Comparison of ENCODE assay signal across 18 cellular contexts in the genomic region with DNA sequence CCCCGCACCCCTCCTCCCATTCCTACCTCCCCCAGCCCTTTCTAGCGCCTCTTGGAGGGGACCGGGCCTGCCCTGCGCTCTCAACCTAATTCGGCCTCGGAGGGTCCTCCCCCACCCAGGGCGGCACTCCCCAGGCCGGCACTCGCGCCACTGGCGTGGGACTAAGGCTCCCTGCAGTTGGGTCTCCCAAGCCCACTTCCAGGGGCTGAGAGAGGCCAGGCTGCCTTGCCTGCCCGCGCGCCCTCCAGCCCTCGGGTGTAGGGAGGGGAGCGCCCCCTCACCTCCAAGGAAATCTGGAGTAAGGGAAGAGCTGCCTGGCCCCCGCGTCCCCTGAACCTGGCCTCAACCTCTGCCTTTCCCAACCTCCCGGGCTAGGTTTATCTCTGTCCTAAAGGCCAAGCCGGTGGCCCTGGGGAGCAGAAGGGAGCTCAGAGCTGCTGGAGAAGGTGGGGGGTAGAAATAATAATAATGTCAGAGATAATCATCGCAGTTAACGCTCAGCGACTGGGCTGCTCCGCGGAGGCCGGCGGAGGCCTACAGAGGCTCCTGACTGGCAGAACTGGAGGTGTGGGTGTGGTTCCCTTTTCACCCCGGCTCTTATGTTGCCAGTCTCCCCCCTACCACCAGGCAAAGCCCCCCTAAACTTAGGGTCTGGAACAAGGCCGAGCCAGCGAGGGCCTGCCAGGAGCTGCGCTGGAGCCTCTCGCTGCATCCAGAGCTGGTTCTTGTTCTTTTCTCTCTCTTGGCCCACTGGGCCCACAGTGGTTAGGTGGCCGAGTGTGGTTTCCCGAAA. TPM values are rescaled to one million over a fixed set of nuclear protein-coding genes. Genes with fewer than 3 reads are reported as not detected.
DNase-seq lines count a peak whose midpoint lies in the region; ATAC-seq and TF ChIP-seq lines count a peak whose summit lies in the region.
"Had no signal": no experiment of that assay in that cellular context is flagged by ENCODE, and none has a peak within 500 bp of the region (broad histone marks: within the 10 kb centered on the region; RNA-seq: fewer than 3 reads in every experiment).

No MANE protein-coding gene starts in this region.

- peaks cover under 1% of the 10 kb centered on the region; the same call in 1 of the 3 replicates for H3K9me3 Mint-ChIP-seq in GM23338
- H3K9me3 Mint-ChIP-seq in effector memory CD8-positive, alpha-beta T cell, result peaks cover 0 to 1% of the 10 kb centered on the region in 2 donors
- H3K9me3 Mint-ChIP-seq in neural progenitor cell, result peaks cover under 1% of the 10 kb centered on the region
- H3K9me3 Mint-ChIP-seq: activated T-helper 1 cell treated with anti-CD3 and anti-CD28 coated beads, Interleukin-12 subunit alpha, Interleukin-12 subunit beta, Interleukin-2, Interleukin-4 antibody, amounts not matched to agents 30 ng/mL and 10 ng/mL and 1 ng/mL, durations not matched to agents 14 hours and 24 hours and 36 hours had no signal

- DNase-seq in GM23338 (ENCODE audit: low spot score) (peak; percentile 68), NCI-H146 treated with DMSO at 0.1 percent for 48 hours (lab: John Stamatoyannopoulos, UW; ENCODE audit: unreplicated experiment) (peak; percentile 48), neural progenitor cell (ENCODE audit: low spot score) (peak; percentile 39), superior temporal gyrus (ENCODE audit: extremely low spot score) (no peak), left lobe of liver (ENCODE audit: low spot score) (no peak)
- DNase-seq in effector memory CD8-positive, alpha-beta T cell, result no peak
- DNase-seq in central memory CD4-positive, alpha-beta T cell, result no peak
- DNase-seq: activated CD4-positive, alpha-beta T cell treated with anti-CD3 and anti-CD28 coated beads for 1 hour; brain microvascular endothelial cell; C1 segment of cervical spinal cord; DMS53; IMR-90; NCI-H1048; stimulated activated CD4-positive, alpha-beta T cell treated with anti-CD3 and anti-CD28 coated beads, Interleukin-4, amount 100 ng/mL, for 1 hour; uterus had no signal

- H3K4me3 ChIP-seq in GM23338, result peak overlapping the region; percentile 54
- H3K4me3 ChIP-seq in neural progenitor cell, result peak overlapping the region; percentile 35
- H3K4me3 ChIP-seq: uterus had no signal

- H2AFZ ChIP-seq in GM23338 (peak overlapping the region; percentile 44), neural progenitor cell (replicated peaks) (no peak overlapping the region)

- TF ChIP-seq CTCF in GM23338 (conservative IDR thresholded peaks at IDR 0.05; ENCODE audit: low read depth in 2 of 2) (no peak), neural progenitor cell (IDR thresholded peaks at IDR 0.05) (peak; percentile 6)

- H3K4me2 ChIP-seq in GM23338, result peak overlapping the region; percentile 74
- peak overlapping the region; percentile 77 for H3K4me2 ChIP-seq in neural progenitor cell

- H3K27me3 Mint-ChIP-seq in GM23338 (ENCODE audit: insufficient read depth, low read depth, poor library complexity) (peaks cover 96% of the 10 kb centered on the region), neural progenitor cell (ENCODE audit: insufficient read depth, low read depth) (peaks cover 30% of the 10 kb centered on the region)
- peaks cover 97 to 100% of the 10 kb centered on the region in 2 donors for H3K27me3 Mint-ChIP-seq in effector memory CD8-positive, alpha-beta T cell

- H3K4me1 ChIP-seq in GM23338 (ENCODE audit: insufficient read depth) (peaks cover 66% of the 10 kb centered on the region), neural progenitor cell (peaks cover 75% of the 10 kb centered on the region)
- H3K4me1 ChIP-seq: uterus had no signal

- no peaks in the 10 kb centered on the region for H3K9me3 ChIP-seq in neural progenitor cell (ENCODE audit: low read depth)
- H3K9me3 ChIP-seq: uterus had no signal

- H3K4me3 Mint-ChIP-seq in GM23338, result peak overlapping the region; percentile 71
- H3K4me3 Mint-ChIP-seq in effector memory CD8-positive, alpha-beta T cell, result peak overlapping the region; percentile 6 to 45
- peak overlapping the region; percentile 98 for H3K4me3 Mint-ChIP-seq in neural progenitor cell
- H3K4me3 Mint-ChIP-seq: activated T-helper 1 cell treated with anti-CD3 and anti-CD28 coated beads, Interleukin-12 subunit alpha, Interleukin-12 subunit beta, Interleukin-2, Interleukin-4 antibody, amounts not matched to agents 30 ng/mL and 10 ng/mL and 1 ng/mL, durations not matched to agents 14 hours and 24 hours and 36 hours had no signal

- peaks cover 98% of the 10 kb centered on the region for H3K27me3 ChIP-seq in GM23338 (ENCODE audit: insufficient read depth)
- H3K27me3 ChIP-seq in neural progenitor cell, result peaks cover 89% of the 10 kb centered on the region
- H3K27me3 ChIP-seq: brain microvascular endothelial cell had no signal

- no peak overlapping the region for H3K9ac ChIP-seq in neural progenitor cell

- peaks cover 4% of the 10 kb centered on the region; the same call in 1 of the 2 replicates for H3K79me2 ChIP-seq in GM23338 (replicated peaks; ENCODE audit: insufficient read depth)
- H3K79me2 ChIP-seq in neural progenitor cell (ENCODE audit: low read depth), result peaks cover 42% of the 10 kb centered on the region

- H4K20me1 ChIP-seq in GM23338 (replicated peaks; ENCODE audit: insufficient read depth) (peaks cover 1% of the 10 kb centered on the region), neural progenitor cell (ENCODE audit: low read depth) (peaks cover 90% of the 10 kb centered on the region)

- H3K27ac Mint-ChIP-seq in GM23338, result no peak overlapping the region
- peak overlapping the region in 1 of 2 donors; percentile 67 for H3K27ac Mint-ChIP-seq in effector memory CD8-positive, alpha-beta T cell
- peak overlapping the region; percentile 60 for H3K27ac Mint-ChIP-seq in neural progenitor cell

- peak; percentile 22 for ATAC-seq in GM23338
- ATAC-seq in effector memory CD8-positive, alpha-beta T cell (replicated peaks), result no peak
- ATAC-seq in left lobe of liver, result no peak

- H3K36me3 ChIP-seq in GM23338 (ENCODE audit: insufficient read depth) (no peaks in the 10 kb centered on the region), neural progenitor cell (peaks cover 10% of the 10 kb centered on the region)
- H3K36me3 ChIP-seq: brain microvascular endothelial cell, uterus had no signal

- H3K27ac ChIP-seq in GM23338 (ENCODE audit: low read depth) (no peak overlapping the region), neural progenitor cell (no peak overlapping the region)
- H3K27ac ChIP-seq: brain microvascular endothelial cell, uterus had no signal

- H3K9me2 ChIP-seq in GM23338 (ENCODE audit: insufficient read depth), result no peaks in the 10 kb centered on the region

- H3K4me1 Mint-ChIP-seq in GM23338 (peaks cover 67% of the 10 kb centered on the region), neural progenitor cell (peaks cover 85% of the 10 kb centered on the region)
- peaks cover 4 to 14% of the 10 kb centered on the region in 2 donors for H3K4me1 Mint-ChIP-seq in effector memory CD8-positive, alpha-beta T cell (ENCODE audit: low read depth in 2 of 2)

- peaks cover 15% of the 10 kb centered on the region for H3K36me3 Mint-ChIP-seq in GM23338 (ENCODE audit: low read depth)
- H3K36me3 Mint-ChIP-seq in effector memory CD8-positive, alpha-beta T cell (ENCODE audit: insufficient read depth), result peaks cover 45% of the 10 kb centered on the region
- peaks cover 18% of the 10 kb centered on the region for H3K36me3 Mint-ChIP-seq in neural progenitor cell

- H3F3A ChIP-seq in GM23338 (replicated peaks; ENCODE audit: low read depth), result peaks cover 28% of the 10 kb centered on the region
- H3F3A ChIP-seq in neural progenitor cell (ENCODE audit: low read depth), result peaks cover 99% of the 10 kb centered on the region

TF ChIP-seq in GM23338, 12 proteins besides CTCF, POLR2A, EP300 and RAD21:
- TF ChIP-seq, protein P1, sequence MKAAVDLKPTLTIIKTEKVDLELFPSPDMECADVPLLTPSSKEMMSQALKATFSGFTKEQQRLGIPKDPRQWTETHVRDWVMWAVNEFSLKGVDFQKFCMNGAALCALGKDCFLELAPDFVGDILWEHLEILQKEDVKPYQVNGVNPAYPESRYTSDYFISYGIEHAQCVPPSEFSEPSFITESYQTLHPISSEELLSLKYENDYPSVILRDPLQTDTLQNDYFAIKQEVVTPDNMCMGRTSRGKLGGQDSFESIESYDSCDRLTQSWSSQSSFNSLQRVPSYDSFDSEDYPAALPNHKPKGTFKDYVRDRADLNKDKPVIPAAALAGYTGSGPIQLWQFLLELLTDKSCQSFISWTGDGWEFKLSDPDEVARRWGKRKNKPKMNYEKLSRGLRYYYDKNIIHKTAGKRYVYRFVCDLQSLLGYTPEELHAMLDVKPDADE (IDR thresholded peaks at IDR 0.05), result no peak
- TF ChIP-seq EZH2 (IDR thresholded peaks at IDR 0.05; ENCODE audit: low read depth, unreplicated experiment), result peak; percentile 21
- TF ChIP-seq POLR2AphosphoS5 (IDR thresholded peaks at IDR 0.05; ENCODE audit: low read depth), result peak; percentile 40

RNA-seq across cellular contexts. Expression of a gene that starts 9.6 kb away (rescaled TPM):
- 76.2 and 87.9 TPM in 2 replicates for total RNA-seq in GM23338 (2014; rRNA removed; shearing (Covaris generic))
- 62.6 and 63.2 TPM in 2 replicates for polyA plus RNA-seq in GM23338 (2016; fragmentation: Nextera tagmentation; extraction: Ambion mirVana)
- total RNA-seq in neural progenitor cell (ENCODE audit: low replicate concordance) (52.4 and 87.3 TPM in 2 replicates), left lobe of liver (0.38 TPM)
- total RNA-seq: IMR-90, kidney epithelial cell, renal cortical epithelial cell, uterus had no signal
- polyA plus RNA-seq: IMR-90 had no signal

RNA-seq across cellular contexts. Expression of a gene that starts 19.6 kb away (rescaled TPM):
- total RNA-seq in GM23338 (2014; rRNA removed; shearing (Covaris generic)), result 28.0 and 32.6 TPM in 2 replicates
- polyA plus RNA-seq in GM23338 (2016; fragmentation: Nextera tagmentation; extraction: Ambion mirVana), result 14.1 and 17.2 TPM in 2 replicates
- 29.0 and 35.7 TPM in 2 replicates for total RNA-seq in neural progenitor cell (ENCODE audit: low replicate concordance)
- not detected for total RNA-seq in left lobe of liver
- total RNA-seq: activated T-helper 1 cell treated with anti-CD3 and anti-CD28 coated beads, Interleukin-12 subunit alpha, Interleukin-12 subunit beta, Interleukin-2, Interleukin-4 antibody, amounts not matched to agents 30 ng/mL and 10 ng/mL and 1 ng/mL, durations not matched to agents 14 hours and 24 hours and 36 hours; IMR-90; kidney epithelial cell; renal cortical epithelial cell; uterus had no signal
- polyA plus RNA-seq: IMR-90 had no signal

Comparison
In these comparisons a context has a peak if more than half of its experiments do, and no peak if none do; other contexts are left out.
1. DNase-seq: peak in GM23338 (single experiment), NCI-H146 treated with DMSO at 0.1 percent for 48 hours (single experiment) and neural progenitor cell (single experiment); none in effector memory CD8-positive, alpha-beta T cell (0 of 3), central memory CD4-positive, alpha-beta T cell (single experiment), superior temporal gyrus (single experiment) and left lobe of liver (single experiment).
2. H3K4me3 Mint-ChIP-seq: peak in every context shown above with its lines; median percentile 98 in neural progenitor cell; 71 in GM23338; 26 in effector memory CD8-positive, alpha-beta T cell.
3. RNA of a gene that starts 9.6 kb away (total RNA-seq): 76.2 to 87.9 TPM in GM23338 and 52.4 to 87.3 TPM in neural progenitor cell; 0.38 TPM in left lobe of liver (single experiment); every median in the first group is over 10 times any median in the second.
4. RNA of a gene that starts 19.6 kb away (total RNA-seq): 29.0 to 35.7 TPM in neural progenitor cell and 28.0 to 32.6 TPM in GM23338; not detected in left lobe of liver (single experiment); every median in the first group is over 10 times any median in the second.